In the genomic region with DNA sequence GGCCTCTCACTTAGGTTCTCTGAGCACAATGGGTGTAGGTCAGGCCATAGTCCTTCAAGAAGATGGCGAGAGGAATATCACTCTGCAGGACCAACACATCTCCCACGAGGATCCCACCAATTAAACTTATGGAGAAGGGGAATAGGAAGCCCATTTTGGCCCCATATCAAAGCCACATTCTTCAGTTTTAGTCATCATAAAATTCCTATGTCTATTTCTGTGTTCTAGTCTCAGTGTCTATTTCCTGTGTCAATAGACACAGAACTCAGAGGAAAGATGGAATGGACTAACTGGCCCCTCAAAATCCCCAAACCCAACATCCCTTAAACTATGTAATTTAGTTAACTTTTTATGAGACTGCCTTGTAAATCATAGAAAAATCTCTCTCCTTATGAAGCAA, we compare ENCODE assay signal across 1 cellular context.
TF ChIP-seq lines count a peak whose summit lies in the region.

No MANE protein-coding gene starts in this region.

TF ChIP-seq in endothelial cell of umbilical vein, 7 proteins besides CTCF, POLR2A, EP300 and RAD21 (continued from another document):
- TF ChIP-seq, protein P1, sequence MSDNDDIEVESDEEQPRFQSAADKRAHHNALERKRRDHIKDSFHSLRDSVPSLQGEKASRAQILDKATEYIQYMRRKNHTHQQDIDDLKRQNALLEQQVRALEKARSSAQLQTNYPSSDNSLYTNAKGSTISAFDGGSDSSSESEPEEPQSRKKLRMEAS (IDR thresholded peaks at IDR 0.05; ENCODE audit: insufficient read depth, insufficient read length), result no peak
- TF ChIP-seq MYC (IDR thresholded peaks at IDR 0.05; ENCODE audit: low read depth, low read length), result no peak
- no peak for TF ChIP-seq EZH2 (IDR thresholded peaks at IDR 0.05; ENCODE audit: borderline replicate concordance, low read depth, low read length, severe bottlenecking)
- TF ChIP-seq POLR2AphosphoS5 (IDR thresholded peaks at IDR 0.05; ENCODE audit: insufficient read depth, low read depth, low read length), result no peak
- TF ChIP-seq FOS (IDR thresholded peaks at IDR 0.05; ENCODE audit: borderline replicate concordance, insufficient read depth, low read length), result no peak
- TF ChIP-seq GATA2 (IDR thresholded peaks at IDR 0.05; ENCODE audit: insufficient read depth, insufficient read length, low read depth, low read length), result no peak
